ENCODE assay signal across 1 cellular context in genomic region chr1:8873506-8874229, GRCh38.
TF ChIP-seq lines count a peak whose summit lies in the region.

No MANE protein-coding gene starts in this region.

TF ChIP-seq in HEK293, 187 proteins besides CTCF, POLR2A, EP300 and RAD21 (continued from another document and continues in another):
- TF ChIP-seq ZNF645 (tag by site-specific recombination; IDR thresholded peaks at IDR 0.05), result no peak
- TF ChIP-seq ZBTB8A (tag by site-specific recombination; IDR thresholded peaks at IDR 0.05), result 0 out of 2 replicates have a peak, but pooled peaks have one; percentile 23
- peak; percentile 26; the same call in 1 of the 2 replicates for TF ChIP-seq ZXDB (tag by site-specific recombination; IDR thresholded peaks at IDR 0.05)
- TF ChIP-seq ZNF2 (tag by site-specific recombination; IDR thresholded peaks at IDR 0.05), result 0 out of 2 replicates have a peak, but pooled peaks have one; percentile 26
- peak; percentile 71 for TF ChIP-seq IKZF3 (tag by site-specific recombination; IDR thresholded peaks at IDR 0.05)
- TF ChIP-seq, protein P1, sequence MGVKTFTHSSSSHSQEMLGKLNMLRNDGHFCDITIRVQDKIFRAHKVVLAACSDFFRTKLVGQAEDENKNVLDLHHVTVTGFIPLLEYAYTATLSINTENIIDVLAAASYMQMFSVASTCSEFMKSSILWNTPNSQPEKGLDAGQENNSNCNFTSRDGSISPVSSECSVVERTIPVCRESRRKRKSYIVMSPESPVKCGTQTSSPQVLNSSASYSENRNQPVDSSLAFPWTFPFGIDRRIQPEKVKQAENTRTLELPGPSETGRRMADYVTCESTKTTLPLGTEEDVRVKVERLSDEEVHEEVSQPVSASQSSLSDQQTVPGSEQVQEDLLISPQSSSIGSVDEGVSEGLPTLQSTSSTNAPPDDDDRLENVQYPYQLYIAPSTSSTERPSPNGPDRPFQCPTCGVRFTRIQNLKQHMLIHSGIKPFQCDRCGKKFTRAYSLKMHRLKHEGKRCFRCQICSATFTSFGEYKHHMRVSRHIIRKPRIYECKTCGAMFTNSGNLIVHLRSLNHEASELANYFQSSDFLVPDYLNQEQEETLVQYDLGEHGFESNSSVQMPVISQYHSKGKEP (tag by site-specific recombination; IDR thresholded peaks at IDR 0.05), result no peak
- TF ChIP-seq, protein P2, sequence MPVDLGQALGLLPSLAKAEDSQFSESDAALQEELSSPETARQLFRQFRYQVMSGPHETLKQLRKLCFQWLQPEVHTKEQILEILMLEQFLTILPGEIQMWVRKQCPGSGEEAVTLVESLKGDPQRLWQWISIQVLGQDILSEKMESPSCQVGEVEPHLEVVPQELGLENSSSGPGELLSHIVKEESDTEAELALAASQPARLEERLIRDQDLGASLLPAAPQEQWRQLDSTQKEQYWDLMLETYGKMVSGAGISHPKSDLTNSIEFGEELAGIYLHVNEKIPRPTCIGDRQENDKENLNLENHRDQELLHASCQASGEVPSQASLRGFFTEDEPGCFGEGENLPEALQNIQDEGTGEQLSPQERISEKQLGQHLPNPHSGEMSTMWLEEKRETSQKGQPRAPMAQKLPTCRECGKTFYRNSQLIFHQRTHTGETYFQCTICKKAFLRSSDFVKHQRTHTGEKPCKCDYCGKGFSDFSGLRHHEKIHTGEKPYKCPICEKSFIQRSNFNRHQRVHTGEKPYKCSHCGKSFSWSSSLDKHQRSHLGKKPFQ (tag by site-specific recombination; IDR thresholded peaks at IDR 0.05), result no peak
- peak; percentile 75 for TF ChIP-seq GLIS1 (tag by site-specific recombination; IDR thresholded peaks at IDR 0.05)
- peak; percentile 47; the same call in 1 of the 2 replicates for TF ChIP-seq ZNF394 (tag by site-specific recombination; IDR thresholded peaks at IDR 0.05; ENCODE audit: borderline replicate concordance)
- peak; percentile 60 for TF ChIP-seq KLF17 (tag by site-specific recombination; IDR thresholded peaks at IDR 0.05)
- TF ChIP-seq ZNF398 (tag by site-specific recombination; IDR thresholded peaks at IDR 0.05), result peak; percentile 75
- TF ChIP-seq PATZ1 (tag by site-specific recombination; IDR thresholded peaks at IDR 0.05), result 0 out of 2 replicates have a peak, but pooled peaks have one; percentile 59
- no peak for TF ChIP-seq SALL2 (tag by site-specific recombination; IDR thresholded peaks at IDR 0.05; ENCODE audit: borderline replicate concordance)
- no peak for TF ChIP-seq ZNF26 (tag by site-specific recombination; IDR thresholded peaks at IDR 0.05)
- no peak for TF ChIP-seq ZNF114 (tag by site-specific recombination; IDR thresholded peaks at IDR 0.05)
- no peak for TF ChIP-seq ZNF132 (tag by site-specific recombination; IDR thresholded peaks at IDR 0.05; ENCODE audit: borderline replicate concordance)
- peak; percentile 47; the same call in 1 of the 2 replicates for TF ChIP-seq ZEB2 (tag by site-specific recombination; IDR thresholded peaks at IDR 0.05)
- TF ChIP-seq OSR2 (tag by site-specific recombination; IDR thresholded peaks at IDR 0.05), result no peak
- TF ChIP-seq ZNF501 (tag by site-specific recombination; IDR thresholded peaks at IDR 0.05), result no peak
- TF ChIP-seq, protein P3, sequence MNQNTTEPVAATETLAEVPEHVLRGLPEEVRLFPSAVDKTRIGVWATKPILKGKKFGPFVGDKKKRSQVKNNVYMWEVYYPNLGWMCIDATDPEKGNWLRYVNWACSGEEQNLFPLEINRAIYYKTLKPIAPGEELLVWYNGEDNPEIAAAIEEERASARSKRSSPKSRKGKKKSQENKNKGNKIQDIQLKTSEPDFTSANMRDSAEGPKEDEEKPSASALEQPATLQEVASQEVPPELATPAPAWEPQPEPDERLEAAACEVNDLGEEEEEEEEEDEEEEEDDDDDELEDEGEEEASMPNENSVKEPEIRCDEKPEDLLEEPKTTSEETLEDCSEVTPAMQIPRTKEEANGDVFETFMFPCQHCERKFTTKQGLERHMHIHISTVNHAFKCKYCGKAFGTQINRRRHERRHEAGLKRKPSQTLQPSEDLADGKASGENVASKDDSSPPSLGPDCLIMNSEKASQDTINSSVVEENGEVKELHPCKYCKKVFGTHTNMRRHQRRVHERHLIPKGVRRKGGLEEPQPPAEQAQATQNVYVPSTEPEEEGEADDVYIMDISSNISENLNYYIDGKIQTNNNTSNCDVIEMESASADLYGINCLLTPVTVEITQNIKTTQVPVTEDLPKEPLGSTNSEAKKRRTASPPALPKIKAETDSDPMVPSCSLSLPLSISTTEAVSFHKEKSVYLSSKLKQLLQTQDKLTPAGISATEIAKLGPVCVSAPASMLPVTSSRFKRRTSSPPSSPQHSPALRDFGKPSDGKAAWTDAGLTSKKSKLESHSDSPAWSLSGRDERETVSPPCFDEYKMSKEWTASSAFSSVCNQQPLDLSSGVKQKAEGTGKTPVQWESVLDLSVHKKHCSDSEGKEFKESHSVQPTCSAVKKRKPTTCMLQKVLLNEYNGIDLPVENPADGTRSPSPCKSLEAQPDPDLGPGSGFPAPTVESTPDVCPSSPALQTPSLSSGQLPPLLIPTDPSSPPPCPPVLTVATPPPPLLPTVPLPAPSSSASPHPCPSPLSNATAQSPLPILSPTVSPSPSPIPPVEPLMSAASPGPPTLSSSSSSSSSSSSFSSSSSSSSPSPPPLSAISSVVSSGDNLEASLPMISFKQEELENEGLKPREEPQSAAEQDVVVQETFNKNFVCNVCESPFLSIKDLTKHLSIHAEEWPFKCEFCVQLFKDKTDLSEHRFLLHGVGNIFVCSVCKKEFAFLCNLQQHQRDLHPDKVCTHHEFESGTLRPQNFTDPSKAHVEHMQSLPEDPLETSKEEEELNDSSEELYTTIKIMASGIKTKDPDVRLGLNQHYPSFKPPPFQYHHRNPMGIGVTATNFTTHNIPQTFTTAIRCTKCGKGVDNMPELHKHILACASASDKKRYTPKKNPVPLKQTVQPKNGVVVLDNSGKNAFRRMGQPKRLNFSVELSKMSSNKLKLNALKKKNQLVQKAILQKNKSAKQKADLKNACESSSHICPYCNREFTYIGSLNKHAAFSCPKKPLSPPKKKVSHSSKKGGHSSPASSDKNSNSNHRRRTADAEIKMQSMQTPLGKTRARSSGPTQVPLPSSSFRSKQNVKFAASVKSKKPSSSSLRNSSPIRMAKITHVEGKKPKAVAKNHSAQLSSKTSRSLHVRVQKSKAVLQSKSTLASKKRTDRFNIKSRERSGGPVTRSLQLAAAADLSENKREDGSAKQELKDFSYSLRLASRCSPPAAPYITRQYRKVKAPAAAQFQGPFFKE (tag by site-specific recombination; IDR thresholded peaks at IDR 0.05; ENCODE audit: borderline replicate concordance), result no peak
- peak; percentile 57 for TF ChIP-seq ZNF639 (tag by site-specific recombination; IDR thresholded peaks at IDR 0.05)
- TF ChIP-seq ZBTB11 (tag by site-specific recombination; conservative IDR thresholded peaks at IDR 0.05; ENCODE audit: low read depth), result no peak
- TF ChIP-seq KLF1 (tag by site-specific recombination; IDR thresholded peaks at IDR 0.05), result 0 out of 2 replicates have a peak, but pooled peaks have one; percentile 37
- no peak for TF ChIP-seq ZNF530 (tag by site-specific recombination; IDR thresholded peaks at IDR 0.05; ENCODE audit: low read depth)
- TF ChIP-seq MYNN (tag by site-specific recombination; IDR thresholded peaks at IDR 0.05; ENCODE audit: borderline replicate concordance), result no peak
- peak; percentile 4; the same call in 1 of the 2 replicates for TF ChIP-seq ZBTB48 (tag by site-specific recombination; IDR thresholded peaks at IDR 0.05)
- peak; percentile 42; the same call in 1 of the 2 replicates for TF ChIP-seq SP3 (tag by site-specific recombination; IDR thresholded peaks at IDR 0.05)
- TF ChIP-seq, protein P4, sequence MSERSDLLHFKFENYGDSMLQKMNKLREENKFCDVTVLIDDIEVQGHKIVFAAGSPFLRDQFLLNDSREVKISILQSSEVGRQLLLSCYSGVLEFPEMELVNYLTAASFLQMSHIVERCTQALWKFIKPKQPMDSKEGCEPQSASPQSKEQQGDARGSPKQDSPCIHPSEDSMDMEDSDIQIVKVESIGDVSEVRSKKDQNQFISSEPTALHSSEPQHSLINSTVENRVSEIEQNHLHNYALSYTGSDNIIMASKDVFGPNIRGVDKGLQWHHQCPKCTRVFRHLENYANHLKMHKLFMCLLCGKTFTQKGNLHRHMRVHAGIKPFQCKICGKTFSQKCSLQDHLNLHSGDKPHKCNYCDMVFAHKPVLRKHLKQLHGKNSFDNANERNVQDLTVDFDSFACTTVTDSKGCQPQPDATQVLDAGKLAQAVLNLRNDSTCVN (tag by site-specific recombination; optimal IDR thresholded peaks at IDR 0.05), result no peak
- no peak for TF ChIP-seq ZBTB7A (tag by site-specific recombination; IDR thresholded peaks at IDR 0.05; ENCODE audit: low read depth)
